In the genomic region with DNA sequence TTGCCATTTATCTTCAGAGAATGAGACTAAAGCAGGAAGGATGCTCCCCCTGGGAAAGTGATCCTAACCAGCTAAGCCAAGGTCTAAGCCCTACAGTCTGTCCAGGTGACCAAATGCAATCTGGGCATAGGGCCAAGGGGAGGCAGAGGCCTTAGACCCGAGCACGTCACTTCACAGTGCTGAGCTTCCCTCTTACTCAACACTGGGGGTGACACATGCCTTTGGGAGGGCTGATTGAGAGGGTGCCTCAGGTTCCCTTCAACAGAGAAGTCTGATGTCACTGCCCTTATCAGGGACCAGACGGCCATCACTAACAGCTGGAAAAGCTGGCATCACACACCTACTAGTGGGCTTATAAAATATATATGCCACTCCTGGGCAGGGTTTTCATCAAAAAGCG, we compare ENCODE assay signal across 1 cellular context.
TF ChIP-seq lines count a peak whose summit lies in the region.

No MANE protein-coding gene starts in this region.

TF ChIP-seq in HEK293, 187 proteins besides CTCF, POLR2A, EP300 and RAD21 (continued from another document and continues in another):
- TF ChIP-seq, protein P1, sequence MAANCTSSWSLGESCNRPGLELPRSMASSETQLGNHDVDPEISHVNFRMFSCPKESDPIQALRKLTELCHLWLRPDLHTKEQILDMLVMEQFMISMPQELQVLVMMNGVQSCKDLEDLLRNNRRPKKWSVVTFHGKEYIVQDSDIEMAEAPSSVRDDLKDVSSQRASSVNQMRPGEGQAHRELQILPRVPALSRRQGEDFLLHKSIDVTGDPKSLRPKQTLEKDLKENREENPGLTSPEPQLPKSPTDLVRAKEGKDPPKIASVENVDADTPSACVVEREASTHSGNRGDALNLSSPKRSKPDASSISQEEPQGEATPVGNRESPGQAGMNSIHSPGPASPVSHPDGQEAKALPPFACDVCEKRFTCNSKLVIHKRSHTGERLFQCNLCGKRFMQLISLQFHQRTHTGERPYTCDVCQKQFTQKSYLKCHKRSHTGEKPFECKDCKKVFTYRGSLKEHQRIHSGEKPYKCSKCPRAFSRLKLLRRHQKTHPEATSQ (tag by site-specific recombination; IDR thresholded peaks at IDR 0.05) = no peak
- TF ChIP-seq ZNF670 (tag by site-specific recombination; IDR thresholded peaks at IDR 0.05; ENCODE audit: low read depth) (no peak), ZBTB1 (tag by site-specific recombination; IDR thresholded peaks at IDR 0.05) (no peak), ZNF404 (tag by site-specific recombination; IDR thresholded peaks at IDR 0.05) (no peak), ZNF677 (tag by site-specific recombination; IDR thresholded peaks at IDR 0.05) (no peak), ZNF501 (tag by site-specific recombination; IDR thresholded peaks at IDR 0.05) (no peak), ZBTB20 (tag by site-specific recombination; IDR thresholded peaks at IDR 0.05) (no peak), ZNF394 (tag by site-specific recombination; IDR thresholded peaks at IDR 0.05; ENCODE audit: borderline replicate concordance) (no peak), ZNF354C (tag by site-specific recombination; IDR thresholded peaks at IDR 0.05; ENCODE audit: borderline replicate concordance, low read depth) (no peak), ZNF366 (tag by site-specific recombination; conservative IDR thresholded peaks at IDR 0.05) (no peak), ZNF362 (tag by site-specific recombination; IDR thresholded peaks at IDR 0.05) (no peak), ZNF37A (tag by site-specific recombination; IDR thresholded peaks at IDR 0.05) (no peak), ZNF391 (tag by site-specific recombination; IDR thresholded peaks at IDR 0.05; ENCODE audit: borderline replicate concordance, low read depth) (no peak), SP7 (tag by site-specific recombination; IDR thresholded peaks at IDR 0.05) (0 out of 2 replicates have a peak, but pooled peaks have one; percentile 32), ZBTB26 (tag by site-specific recombination; optimal IDR thresholded peaks at IDR 0.05) (no peak), ZNF610 (tag by site-specific recombination; IDR thresholded peaks at IDR 0.05; ENCODE audit: borderline replicate concordance) (no peak), ZNF302 (tag by site-specific recombination; IDR thresholded peaks at IDR 0.05; ENCODE audit: low read depth) (no peak), KLF16 (tag by site-specific recombination; IDR thresholded peaks at IDR 0.05) (no peak), ZBTB11 (tag by site-specific recombination; conservative IDR thresholded peaks at IDR 0.05; ENCODE audit: low read depth) (no peak), YY2 (tag by site-specific recombination; IDR thresholded peaks at IDR 0.05) (no peak), ZNF768 (tag by site-specific recombination; IDR thresholded peaks at IDR 0.05) (no peak), BCL11A (tag by site-specific recombination; IDR thresholded peaks at IDR 0.05; ENCODE audit: low read depth) (no peak), YY1 (tag by site-specific recombination; IDR thresholded peaks at IDR 0.05) (no peak), ZNF555 (tag by site-specific recombination; conservative IDR thresholded peaks at IDR 0.05) (no peak), ZNF473 (tag by site-specific recombination; IDR thresholded peaks at IDR 0.05) (no peak), PRDM10 (tag by site-specific recombination; IDR thresholded peaks at IDR 0.05) (0 out of 2 replicates have a peak, but pooled peaks have one; percentile 18), ZNF561 (tag by site-specific recombination; IDR thresholded peaks at IDR 0.05; ENCODE audit: borderline replicate concordance) (no peak), MEIS1 (CRISPR knock-in tag; IDR thresholded peaks at IDR 0.05; ENCODE audit: borderline replicate concordance) (no peak)
- TF ChIP-seq, protein P2, sequence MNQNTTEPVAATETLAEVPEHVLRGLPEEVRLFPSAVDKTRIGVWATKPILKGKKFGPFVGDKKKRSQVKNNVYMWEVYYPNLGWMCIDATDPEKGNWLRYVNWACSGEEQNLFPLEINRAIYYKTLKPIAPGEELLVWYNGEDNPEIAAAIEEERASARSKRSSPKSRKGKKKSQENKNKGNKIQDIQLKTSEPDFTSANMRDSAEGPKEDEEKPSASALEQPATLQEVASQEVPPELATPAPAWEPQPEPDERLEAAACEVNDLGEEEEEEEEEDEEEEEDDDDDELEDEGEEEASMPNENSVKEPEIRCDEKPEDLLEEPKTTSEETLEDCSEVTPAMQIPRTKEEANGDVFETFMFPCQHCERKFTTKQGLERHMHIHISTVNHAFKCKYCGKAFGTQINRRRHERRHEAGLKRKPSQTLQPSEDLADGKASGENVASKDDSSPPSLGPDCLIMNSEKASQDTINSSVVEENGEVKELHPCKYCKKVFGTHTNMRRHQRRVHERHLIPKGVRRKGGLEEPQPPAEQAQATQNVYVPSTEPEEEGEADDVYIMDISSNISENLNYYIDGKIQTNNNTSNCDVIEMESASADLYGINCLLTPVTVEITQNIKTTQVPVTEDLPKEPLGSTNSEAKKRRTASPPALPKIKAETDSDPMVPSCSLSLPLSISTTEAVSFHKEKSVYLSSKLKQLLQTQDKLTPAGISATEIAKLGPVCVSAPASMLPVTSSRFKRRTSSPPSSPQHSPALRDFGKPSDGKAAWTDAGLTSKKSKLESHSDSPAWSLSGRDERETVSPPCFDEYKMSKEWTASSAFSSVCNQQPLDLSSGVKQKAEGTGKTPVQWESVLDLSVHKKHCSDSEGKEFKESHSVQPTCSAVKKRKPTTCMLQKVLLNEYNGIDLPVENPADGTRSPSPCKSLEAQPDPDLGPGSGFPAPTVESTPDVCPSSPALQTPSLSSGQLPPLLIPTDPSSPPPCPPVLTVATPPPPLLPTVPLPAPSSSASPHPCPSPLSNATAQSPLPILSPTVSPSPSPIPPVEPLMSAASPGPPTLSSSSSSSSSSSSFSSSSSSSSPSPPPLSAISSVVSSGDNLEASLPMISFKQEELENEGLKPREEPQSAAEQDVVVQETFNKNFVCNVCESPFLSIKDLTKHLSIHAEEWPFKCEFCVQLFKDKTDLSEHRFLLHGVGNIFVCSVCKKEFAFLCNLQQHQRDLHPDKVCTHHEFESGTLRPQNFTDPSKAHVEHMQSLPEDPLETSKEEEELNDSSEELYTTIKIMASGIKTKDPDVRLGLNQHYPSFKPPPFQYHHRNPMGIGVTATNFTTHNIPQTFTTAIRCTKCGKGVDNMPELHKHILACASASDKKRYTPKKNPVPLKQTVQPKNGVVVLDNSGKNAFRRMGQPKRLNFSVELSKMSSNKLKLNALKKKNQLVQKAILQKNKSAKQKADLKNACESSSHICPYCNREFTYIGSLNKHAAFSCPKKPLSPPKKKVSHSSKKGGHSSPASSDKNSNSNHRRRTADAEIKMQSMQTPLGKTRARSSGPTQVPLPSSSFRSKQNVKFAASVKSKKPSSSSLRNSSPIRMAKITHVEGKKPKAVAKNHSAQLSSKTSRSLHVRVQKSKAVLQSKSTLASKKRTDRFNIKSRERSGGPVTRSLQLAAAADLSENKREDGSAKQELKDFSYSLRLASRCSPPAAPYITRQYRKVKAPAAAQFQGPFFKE (tag by site-specific recombination; IDR thresholded peaks at IDR 0.05; ENCODE audit: borderline replicate concordance) = no peak
- TF ChIP-seq, protein P3, sequence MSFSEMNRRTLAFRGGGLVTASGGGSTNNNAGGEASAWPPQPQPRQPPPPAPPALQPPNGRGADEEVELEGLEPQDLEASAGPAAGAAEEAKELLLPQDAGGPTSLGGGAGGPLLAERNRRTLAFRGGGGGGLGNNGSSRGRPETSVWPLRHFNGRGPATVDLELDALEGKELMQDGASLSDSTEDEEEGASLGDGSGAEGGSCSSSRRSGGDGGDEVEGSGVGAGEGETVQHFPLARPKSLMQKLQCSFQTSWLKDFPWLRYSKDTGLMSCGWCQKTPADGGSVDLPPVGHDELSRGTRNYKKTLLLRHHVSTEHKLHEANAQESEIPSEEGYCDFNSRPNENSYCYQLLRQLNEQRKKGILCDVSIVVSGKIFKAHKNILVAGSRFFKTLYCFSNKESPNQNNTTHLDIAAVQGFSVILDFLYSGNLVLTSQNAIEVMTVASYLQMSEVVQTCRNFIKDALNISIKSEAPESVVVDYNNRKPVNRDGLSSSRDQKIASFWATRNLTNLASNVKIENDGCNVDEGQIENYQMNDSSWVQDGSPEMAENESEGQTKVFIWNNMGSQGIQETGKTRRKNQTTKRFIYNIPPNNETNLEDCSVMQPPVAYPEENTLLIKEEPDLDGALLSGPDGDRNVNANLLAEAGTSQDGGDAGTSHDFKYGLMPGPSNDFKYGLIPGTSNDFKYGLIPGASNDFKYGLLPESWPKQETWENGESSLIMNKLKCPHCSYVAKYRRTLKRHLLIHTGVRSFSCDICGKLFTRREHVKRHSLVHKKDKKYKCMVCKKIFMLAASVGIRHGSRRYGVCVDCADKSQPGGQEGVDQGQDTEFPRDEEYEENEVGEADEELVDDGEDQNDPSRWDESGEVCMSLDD (tag by site-specific recombination; IDR thresholded peaks at IDR 0.05) = no peak
- TF ChIP-seq, protein P4, sequence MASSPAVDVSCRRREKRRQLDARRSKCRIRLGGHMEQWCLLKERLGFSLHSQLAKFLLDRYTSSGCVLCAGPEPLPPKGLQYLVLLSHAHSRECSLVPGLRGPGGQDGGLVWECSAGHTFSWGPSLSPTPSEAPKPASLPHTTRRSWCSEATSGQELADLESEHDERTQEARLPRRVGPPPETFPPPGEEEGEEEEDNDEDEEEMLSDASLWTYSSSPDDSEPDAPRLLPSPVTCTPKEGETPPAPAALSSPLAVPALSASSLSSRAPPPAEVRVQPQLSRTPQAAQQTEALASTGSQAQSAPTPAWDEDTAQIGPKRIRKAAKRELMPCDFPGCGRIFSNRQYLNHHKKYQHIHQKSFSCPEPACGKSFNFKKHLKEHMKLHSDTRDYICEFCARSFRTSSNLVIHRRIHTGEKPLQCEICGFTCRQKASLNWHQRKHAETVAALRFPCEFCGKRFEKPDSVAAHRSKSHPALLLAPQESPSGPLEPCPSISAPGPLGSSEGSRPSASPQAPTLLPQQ (tag by site-specific recombination; IDR thresholded peaks at IDR 0.05) = 0 out of 2 replicates have a peak, but pooled peaks have one; percentile 49
